ENCODE assay signal across 28 cellular contexts in the genomic region with DNA sequence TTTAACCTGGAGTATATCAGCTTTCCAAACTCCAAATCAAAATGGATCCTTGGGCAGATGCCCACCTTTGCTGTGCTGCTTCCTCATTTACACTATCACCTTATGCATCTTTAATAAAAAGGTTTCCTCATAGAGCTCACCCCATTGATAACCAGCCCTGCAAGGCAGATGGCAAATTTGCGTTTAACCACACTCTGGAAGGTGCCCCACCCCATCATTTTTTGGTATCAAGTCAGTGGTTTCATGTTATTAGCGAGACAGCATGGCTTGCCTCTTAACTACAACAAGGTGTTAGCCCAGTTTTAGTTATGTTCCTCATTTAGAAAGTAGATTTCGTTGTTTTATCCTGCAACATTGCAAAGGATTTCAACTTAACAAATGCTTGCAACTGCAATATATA.
"Had no signal": no experiment of that assay in that cellular context is flagged by ENCODE, and none has a peak within 500 bp of the region (broad histone marks: within the 10 kb centered on the region; RNA-seq: fewer than 3 reads in every experiment).

No MANE protein-coding gene starts in this region.

- H3K27me3 ChIP-seq: ascending aorta, body of pancreas, MG63, SJSA1 had no signal

- DNase-seq: activated CD4-positive, alpha-beta memory T cell treated with anti-CD3 and anti-CD28 coated beads for 36 hours; activated CD4-positive, alpha-beta T cell treated with anti-CD3 and anti-CD28 coated beads for 1 hour; activated CD4-positive, alpha-beta T cell treated with anti-CD3 and anti-CD28 coated beads, Interleukin-2, amount 10 ng/mL, durations not matched to agents 24 days and 14 days; activated CD8-positive, alpha-beta memory T cell treated with anti-CD3 and anti-CD28 coated beads for 24 hours; activated effector memory CD4-positive, alpha-beta T cell treated with anti-CD3 and anti-CD28 coated beads, Interleukin-2, amount 50 U/mL, for 16 hours; activated naive CD4-positive, alpha-beta T cell treated with Interleukin-2 at 50 U/mL for 16 hours; activated naive CD8-positive, alpha-beta T cell treated with anti-CD3 and anti-CD28 coated beads, Interleukin-2, amount 50 U/mL, for 24 hours; activated T-cell treated with anti-CD3 and anti-CD28 coated beads, Interleukin-2, amount 50 U/mL, for 4 hours; amniotic stem cell; body of pancreas; central memory CD4-positive, alpha-beta T cell; MG63; MV-4-11; NCI-H1105; NCI-H1436; NCI-H187; NCI-H2081; NCI-H345; NCI-H510A treated with DMSO at 0.1 percent for 48 hours; NCI-H69; SHP77; T-helper 17 cell; T-helper 9 cell had no signal

- ATAC-seq: activated naive CD4-positive, alpha-beta T cell treated with anti-CD3 and anti-CD28 coated beads, Interleukin-2, amount 50 U/mL, for 72 hours; activated naive CD8-positive, alpha-beta T cell treated with anti-CD3 and anti-CD28 coated beads, Interleukin-2, amount 50 U/mL, for 24 hours; activated T-cell treated with anti-CD3 and anti-CD28 coated beads, Interleukin-2, amount 50 U/mL, for 4 hours; body of pancreas; T-helper 17 cell; WTC11 had no signal

- H3K4me3 ChIP-seq: ascending aorta, body of pancreas, coronary artery, MG63, SJSA1 had no signal

- H3K4me1 ChIP-seq: ascending aorta, body of pancreas, SJSA1 had no signal

- H3K27ac ChIP-seq: ascending aorta, body of pancreas, coronary artery, SJSA1 had no signal

- H3K36me3 ChIP-seq: ascending aorta, MG63, SJSA1 had no signal

- H3K9me3 ChIP-seq: ascending aorta, body of pancreas, MG63, SJSA1 had no signal
